8 cellular contexts compared by ENCODE assay signal in the genomic region with DNA sequence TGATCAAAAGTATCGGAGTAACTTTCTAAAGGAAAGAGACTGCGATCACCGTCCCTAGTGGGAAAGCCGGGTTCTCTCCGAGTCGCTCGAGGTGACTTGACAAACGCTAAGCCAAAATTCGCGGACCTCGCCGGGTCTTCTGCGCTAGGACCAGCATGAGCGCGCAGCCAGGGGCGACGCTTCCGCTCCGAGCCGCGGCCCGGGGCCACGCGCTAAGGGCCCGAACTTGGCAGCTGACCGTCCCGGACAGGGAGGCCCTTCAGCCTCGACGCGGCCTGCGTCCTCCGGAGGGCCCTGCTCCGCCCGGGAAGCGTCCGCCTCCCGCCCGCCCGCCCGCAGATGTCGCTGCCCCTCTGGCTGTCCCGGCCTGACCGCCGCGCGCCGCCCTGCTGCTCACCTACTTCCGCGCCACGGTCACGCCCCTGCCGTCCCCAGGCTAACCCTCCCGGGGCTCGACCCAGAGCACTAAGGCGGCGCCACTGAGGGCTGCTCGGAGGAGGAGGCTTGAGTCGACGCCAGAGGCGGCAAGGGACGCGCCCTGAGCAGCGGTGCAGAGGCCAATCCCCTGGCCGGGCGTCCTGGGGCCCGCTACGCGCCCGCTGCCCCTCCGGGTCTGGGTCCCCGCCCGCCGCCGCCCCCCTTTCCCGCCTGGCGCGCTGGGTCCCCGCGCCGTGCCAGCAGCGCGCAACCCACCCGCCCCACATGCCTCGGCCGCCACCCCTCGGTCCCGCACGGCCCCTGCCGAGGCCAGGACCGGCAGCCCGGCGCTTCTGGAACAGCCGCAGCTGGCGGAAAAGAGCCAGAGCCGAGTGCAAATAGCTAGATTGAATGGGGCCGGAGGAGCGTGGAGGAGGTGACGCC.
A peak's percentile ranks its signal among the peaks of the same experiment; 100 is the strongest.
DNase-seq lines count a peak whose midpoint lies in the region; ATAC-seq and FAIRE-seq lines count a peak whose summit lies in the region.

No MANE protein-coding gene starts in this region.

- no peaks in the 10 kb centered on the region for H3K9me3 ChIP-seq in HUES48 (ENCODE audit: control insufficient read depth, insufficient read depth, low read length)
- no peaks in the 10 kb centered on the region for H3K9me3 ChIP-seq in neuron (ENCODE audit: low read length)
- no peaks in the 10 kb centered on the region for H3K9me3 ChIP-seq in subcutaneous abdominal adipose tissue (ENCODE audit: control insufficient read depth in 5 of 5, low read length in 5 of 5)

- FAIRE-seq in RCC 7860 (lab: Jason Lieb, UNC), result no peak

- peak overlapping the region; percentile 26; the same call in 1 of the 2 replicates for H3K9ac ChIP-seq in HUES48 (ENCODE audit: low read depth, low read length)
- H3K9ac ChIP-seq in subcutaneous abdominal adipose tissue (ENCODE audit: low read length in 5 of 5), result peak overlapping the region; percentile 91 to 96 (median 92)

- peak overlapping the region; percentile 82 for H3K27ac ChIP-seq in HUES48 (ENCODE audit: low read depth, low read length)
- H3K27ac ChIP-seq in subcutaneous abdominal adipose tissue (ENCODE audit: low read depth, low read length), result peak overlapping the region; percentile 97

- H3K4me1 ChIP-seq in HUES48 (ENCODE audit: control insufficient read depth, insufficient read depth, low read length) (peaks cover 12% of the 10 kb centered on the region), neuron (ENCODE audit: insufficient read depth, low read length) (peaks cover 3% of the 10 kb centered on the region), subcutaneous abdominal adipose tissue (ENCODE audit: control insufficient read depth in 5 of 5, insufficient read depth in 5 of 5, low read length in 5 of 5) (peaks cover 3 to 50% (median 41%) of the 10 kb centered on the region in 5 donors)

- peak; percentile 92 for DNase-seq in DMS 273 (lab: John Stamatoyannopoulos, UW; ENCODE audit: unreplicated experiment)
- peak; percentile 89 for DNase-seq in RCC 7860 (ENCODE audit: low spot score)
- peak; percentile 54 to 69 for DNase-seq in activated T-helper 1 cell treated with anti-CD3 and anti-CD28 coated beads, Interleukin-2, amount 50 U/mL, for 16 hours (ENCODE audit: low read depth in 1 of 2, low spot score in 1 of 2)
- peak; percentile 79 for DNase-seq in fibroblast of the conjunctiva (ENCODE audit: low read depth)

- peak overlapping the region; percentile 65 for H3K4me3 ChIP-seq in HUES48 (ENCODE audit: low read depth, low read length)
- H3K4me3 ChIP-seq in neuron (ENCODE audit: low read length), result peak overlapping the region; percentile 73
- peak overlapping the region; percentile 69 to 98 (median 92) for H3K4me3 ChIP-seq in subcutaneous abdominal adipose tissue (ENCODE audit: low read depth in 1 of 5, low read length in 5 of 5)

- ATAC-seq in GM21360 (IDR thresholded peaks at IDR 0.05; ENCODE audit: unreplicated experiment), result peak; percentile 42

- H3K36me3 ChIP-seq in HUES48 (ENCODE audit: control insufficient read depth, insufficient read depth, low read length) (peaks cover 2% of the 10 kb centered on the region), neuron (ENCODE audit: insufficient read depth, low read length) (no peaks in the 10 kb centered on the region), subcutaneous abdominal adipose tissue (ENCODE audit: control insufficient read depth in 5 of 5, insufficient read depth in 5 of 5, low read length in 5 of 5) (peaks cover 0 to 17% (median 5%) of the 10 kb centered on the region in 5 donors)

- peak overlapping the region; percentile 68 for H2AFZ ChIP-seq in neuron (ENCODE audit: low read depth, low read length)

- H3K27me3 ChIP-seq in HUES48 (ENCODE audit: control insufficient read depth, insufficient read depth, low read length) (peaks cover 25% of the 10 kb centered on the region), neuron (ENCODE audit: insufficient read depth, low read length) (peaks cover 26% of the 10 kb centered on the region), subcutaneous abdominal adipose tissue (ENCODE audit: control insufficient read depth in 5 of 5, insufficient read depth in 4 of 5, low read length in 5 of 5) (no peaks in the 10 kb centered on the region)

Comparison
In these comparisons a context has a peak if more than half of its experiments do, and no peak if none do; other contexts are left out.
1. Peak in every context shown above with its lines: DNase-seq, ATAC-seq, H3K4me3 ChIP-seq and H3K27ac ChIP-seq.